In genomic region chr17:77479817-77480508, GRCh38 we compare ENCODE assay signal across 14 cellular contexts.
A peak's percentile ranks its signal among the peaks of the same experiment; 100 is the strongest.
DNase-seq lines count a peak whose midpoint lies in the region; ATAC-seq, FAIRE-seq and TF ChIP-seq lines count a peak whose summit lies in the region.
"Had no signal": no experiment of that assay in that cellular context is flagged by ENCODE, and none has a peak within 500 bp of the region (broad histone marks: within the 10 kb centered on the region; RNA-seq: fewer than 3 reads in every experiment).

No MANE protein-coding gene starts in this region.

- no peak overlapping the region for H3K4me2 ChIP-seq in osteoblast (ENCODE audit: insufficient read depth, low read length)

- H3K4me3 ChIP-seq in Caco-2 (ENCODE audit: low read depth, low read length), result no peak overlapping the region
- H3K4me3 ChIP-seq in Peyer's patch, result no peak overlapping the region
- no peak overlapping the region for H3K4me3 ChIP-seq in osteoblast (ENCODE audit: insufficient read depth, low read length)

- H3K27ac ChIP-seq in Peyer's patch, result peak overlapping the region in 3 of 4 donors; percentile 20 to 40 (median 30)
- no peak overlapping the region for H3K27ac ChIP-seq in osteoblast (ENCODE audit: low read depth, low read length)

- POLR2A ChIA-PET in Caco-2 (lab: Charles Lee), result no interaction called here
- POLR2A ChIA-PET in HEK293T (lab: Yijun Ruan, JAX), result no interaction called here

- H3K27me3 Mint-ChIP-seq in Caco-2 (ENCODE audit: insufficient read depth, unreplicated experiment), result no peaks in the 10 kb centered on the region
- H3K27me3 Mint-ChIP-seq in effector memory CD8-positive, alpha-beta T cell, result no peaks in the 10 kb centered on the region
- H3K27me3 Mint-ChIP-seq: activated B cell treated with CpG ODN at 0.5 μM for 24 hours; activated naive CD4-positive, alpha-beta T cell treated with anti-CD3 and anti-CD28 coated beads, Interleukin-2, amount 50 U/mL, for 24 hours had no signal

- no peaks in the 10 kb centered on the region for H3K27me3 ChIP-seq in Caco-2 (replicated peaks; ENCODE audit: control insufficient read depth, insufficient read depth, low read length)
- no peaks in the 10 kb centered on the region for H3K27me3 ChIP-seq in Peyer's patch
- no peaks in the 10 kb centered on the region for H3K27me3 ChIP-seq in osteoblast (ENCODE audit: insufficient read depth, low read length)

- peaks cover 95% of the 10 kb centered on the region for H3K79me2 ChIP-seq in osteoblast (ENCODE audit: insufficient read depth, low read length)

- ATAC-seq in effector memory CD8-positive, alpha-beta T cell (replicated peaks), result no peak
- ATAC-seq in HG02970 (IDR thresholded peaks at IDR 0.05; ENCODE audit: low FRiP score, unreplicated experiment), result no peak

- peaks cover 58% of the 10 kb centered on the region for H3K36me3 Mint-ChIP-seq in Caco-2 (ENCODE audit: insufficient read depth, unreplicated experiment)
- peaks cover 39% of the 10 kb centered on the region for H3K36me3 Mint-ChIP-seq in effector memory CD8-positive, alpha-beta T cell (ENCODE audit: insufficient read depth)

- H3K9me3 ChIP-seq in Caco-2 (no peaks in the 10 kb centered on the region), Peyer's patch (no peaks in the 10 kb centered on the region), osteoblast (ENCODE audit: low read depth, low read length) (no peaks in the 10 kb centered on the region)

- no peak for FAIRE-seq in frontal cortex (lab: Jason Lieb, UNC)

- no TSS peak for BruUV-seq in Caco-2 (replicated peaks; lab: Mats Ljungman, UMichigan)

- H3K4me1 Mint-ChIP-seq in Caco-2 (ENCODE audit: low read depth, unreplicated experiment), result peaks cover 12% of the 10 kb centered on the region
- H3K4me1 Mint-ChIP-seq in effector memory CD8-positive, alpha-beta T cell (ENCODE audit: low read depth in 2 of 2), result peaks cover 46 to 50% of the 10 kb centered on the region in 2 donors

- TF ChIP-seq POLR2A in Peyer's patch (IDR thresholded peaks at IDR 0.05), result no peak

- TF ChIP-seq CTCF in Caco-2 (IDR thresholded peaks at IDR 0.05; ENCODE audit: insufficient read depth in 1 of 2, low read depth in 1 of 2, low read length in 1 of 2, severe bottlenecking in 1 of 2, unreplicated experiment in 1 of 2) (no peak), Peyer's patch (IDR thresholded peaks at IDR 0.05) (no peak), osteoblast (IDR thresholded peaks at IDR 0.05; ENCODE audit: extremely low read depth, low read depth, low read length) (no peak)

- no peak overlapping the region for H3K4me3 Mint-ChIP-seq in Caco-2 (ENCODE audit: unreplicated experiment)
- peak overlapping the region in 1 of 2 donors; percentile 19 for H3K4me3 Mint-ChIP-seq in effector memory CD8-positive, alpha-beta T cell
- H3K4me3 Mint-ChIP-seq: activated B cell treated with CpG ODN at 0.5 μM for 24 hours; activated naive CD4-positive, alpha-beta T cell treated with anti-CD3 and anti-CD28 coated beads, Interleukin-2, amount 50 U/mL, for 24 hours had no signal

- H3K4me1 ChIP-seq in Caco-2 (peaks cover 10% of the 10 kb centered on the region; the same call in 1 of the 2 replicates), Peyer's patch (peaks cover 5 to 46% (median 19%) of the 10 kb centered on the region in 4 donors), osteoblast (ENCODE audit: insufficient read depth, low read length) (peaks cover 32% of the 10 kb centered on the region)

- H3K36me3 ChIP-seq in Caco-2 (ENCODE audit: control insufficient read depth, insufficient read depth, low read length) (peaks cover 10% of the 10 kb centered on the region), Peyer's patch (peaks cover 0 to 30% (median 0%) of the 10 kb centered on the region in 3 donors), osteoblast (ENCODE audit: insufficient read depth, low read length) (peaks cover 25% of the 10 kb centered on the region)

- intact Hi-C loops in Caco-2 (cut with micrococcal nuclease; ENCODE audit: unreplicated experiment), result no loop called here

- DNase-seq in Caco-2, result no peak
- no peak for DNase-seq in Peyer's patch
- DNase-seq in effector memory CD8-positive, alpha-beta T cell, result no peak
- DNase-seq in osteoblast (ENCODE audit: insufficient read length, low spot score, missing footprints), result peak; percentile 62
- no peak for DNase-seq in HEK293T (ENCODE audit: extremely low spot score)
- DNase-seq in frontal cortex (ENCODE audit: low spot score in 2 of 2), result no peak
- DNase-seq in medulla oblongata (ENCODE audit: extremely low spot score), result no peak
- DNase-seq: activated B cell treated with CpG ODN at 0.5 μM for 24 hours, DMS153, erythroblast, kidney glomerular epithelial cell, OCI-M1 had no signal

- H2AFZ ChIP-seq in osteoblast (ENCODE audit: low read length), result no peak overlapping the region

- no peaks in the 10 kb centered on the region for H3K9me3 Mint-ChIP-seq in Caco-2 (ENCODE audit: unreplicated experiment)
- no peaks in the 10 kb centered on the region for H3K9me3 Mint-ChIP-seq in effector memory CD8-positive, alpha-beta T cell
- H3K9me3 Mint-ChIP-seq: activated B cell treated with CpG ODN at 0.5 μM for 24 hours; activated naive CD4-positive, alpha-beta T cell treated with anti-CD3 and anti-CD28 coated beads, Interleukin-2, amount 50 U/mL, for 24 hours had no signal

- H3K27ac Mint-ChIP-seq in Caco-2 (ENCODE audit: unreplicated experiment), result peak overlapping the region; percentile 70
- peak overlapping the region; percentile 64 to 81 for H3K27ac Mint-ChIP-seq in effector memory CD8-positive, alpha-beta T cell
- H3K27ac Mint-ChIP-seq: activated B cell treated with CpG ODN at 0.5 μM for 24 hours had no signal

- CTCF ChIA-PET in Caco-2 (lab: Charles Lee) (no interaction called here), HEK293T (lab: Yijun Ruan, JAX) (no interaction called here)

- H4K20me1 ChIP-seq in osteoblast (ENCODE audit: insufficient read depth, low read length), result peaks cover 93% of the 10 kb centered on the region

TF ChIP-seq in HEK293T, 16 proteins besides CTCF, POLR2A, EP300 and RAD21:
- TF ChIP-seq SUZ12 (IDR thresholded peaks at IDR 0.05) (no peak), FOXA1 (IDR thresholded peaks at IDR 0.05) (no peak), PKNOX1 (IDR thresholded peaks at IDR 0.05) (no peak), ARNT (IDR thresholded peaks at IDR 0.05) (no peak), CTBP1 (IDR thresholded peaks at IDR 0.05; ENCODE audit: borderline replicate concordance) (no peak), TARDBP (IDR thresholded peaks at IDR 0.05) (no peak), FOXM1 (IDR thresholded peaks at IDR 0.05; ENCODE audit: borderline replicate concordance) (no peak), NFRKB (IDR thresholded peaks at IDR 0.05) (no peak), HDGF (IDR thresholded peaks at IDR 0.05; ENCODE audit: borderline replicate concordance) (no peak), ZNF384 (IDR thresholded peaks at IDR 0.05) (no peak), ELF4 (IDR thresholded peaks at IDR 0.05) (no peak), SP1 (IDR thresholded peaks at IDR 0.05) (no peak), BHLHE40 (IDR thresholded peaks at IDR 0.05; ENCODE audit: borderline replicate concordance) (no peak), FOXK2 (IDR thresholded peaks at IDR 0.05) (no peak), LEF1 (IDR thresholded peaks at IDR 0.05; ENCODE audit: borderline replicate concordance) (no peak)
